In the genomic region with DNA sequence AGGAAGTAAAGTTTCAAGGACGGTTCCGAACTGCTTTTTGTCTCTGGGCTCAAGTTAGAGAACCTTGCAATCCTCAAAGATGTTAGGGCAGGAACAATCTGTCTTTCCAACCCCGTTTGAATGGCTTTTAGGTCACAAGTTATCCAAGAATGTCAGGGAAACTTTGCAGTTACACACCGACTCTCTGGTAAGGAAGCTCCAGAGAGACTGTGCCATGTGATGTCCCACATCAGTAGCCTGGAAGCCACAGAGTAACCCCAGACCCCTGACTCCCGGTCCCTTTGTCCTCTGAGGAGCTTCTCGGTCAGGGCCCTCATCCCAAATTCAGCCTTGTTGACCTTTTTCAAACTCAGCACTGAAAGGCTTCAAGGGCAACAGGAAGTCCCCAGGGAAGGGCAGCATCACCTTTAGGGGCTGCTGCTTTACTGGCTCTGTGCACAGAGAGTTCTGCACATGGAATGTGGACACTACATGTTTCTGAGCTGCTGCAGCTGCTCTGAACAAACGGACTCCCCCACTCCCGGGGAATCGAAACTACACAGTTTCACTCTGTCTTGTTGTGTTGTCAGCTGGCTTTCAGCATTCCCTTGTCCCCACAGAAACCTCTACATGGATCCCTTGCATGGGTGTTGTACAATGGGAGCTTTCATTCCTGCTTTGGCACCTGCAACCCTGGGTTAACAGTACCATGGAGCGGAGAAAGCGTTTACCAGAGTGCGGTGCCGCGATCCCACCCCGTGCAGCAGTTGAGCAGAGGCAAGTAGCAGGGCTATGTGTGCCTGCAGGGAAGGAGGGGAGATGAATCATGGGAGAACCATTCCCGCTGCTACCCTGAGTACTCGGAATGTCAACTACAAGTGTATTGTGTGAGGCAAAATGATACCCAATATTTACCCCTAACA, we compare ENCODE assay signal across 9 cellular contexts.
A peak's percentile ranks its signal among the peaks of the same experiment; 100 is the strongest.
DNase-seq lines count a peak whose midpoint lies in the region; ATAC-seq, FAIRE-seq and TF ChIP-seq lines count a peak whose summit lies in the region.
"Had no signal": no experiment of that assay in that cellular context is flagged by ENCODE, and none has a peak within 500 bp of the region (broad histone marks: within the 10 kb centered on the region; RNA-seq: fewer than 3 reads in every experiment).

No MANE protein-coding gene starts in this region.

- no peaks in the 10 kb centered on the region for H3K36me3 ChIP-seq in small intestine (ENCODE audit: control insufficient read depth in 2 of 2, insufficient read depth in 2 of 2, low read length in 2 of 2)
- H3K36me3 ChIP-seq in effector memory CD4-positive, alpha-beta T cell (ENCODE audit: control insufficient read depth, insufficient read depth, low read length) = no peaks in the 10 kb centered on the region

- H3K4me1 ChIP-seq in small intestine (ENCODE audit: control insufficient read depth in 2 of 2, insufficient read depth in 1 of 2, low read depth in 1 of 2, low read length in 1 of 2) = no peaks in the 10 kb centered on the region
- H3K4me1 ChIP-seq in effector memory CD4-positive, alpha-beta T cell (ENCODE audit: control insufficient read depth, insufficient read depth, low read length, poor library complexity, severe bottlenecking) = no peaks in the 10 kb centered on the region

- no peak for ATAC-seq in HG02885 (IDR thresholded peaks at IDR 0.05; ENCODE audit: poor library complexity, unreplicated experiment)
- no peak for ATAC-seq in HG03135 (IDR thresholded peaks at IDR 0.05; ENCODE audit: unreplicated experiment)

- FAIRE-seq in small intestine (lab: Jason Lieb, UNC) = no peak

- H3K27ac ChIP-seq in small intestine (ENCODE audit: low read depth in 1 of 2, low read length in 1 of 2) = peak overlapping the region in 1 of 2 donors; percentile 41
- no peak overlapping the region for H3K27ac ChIP-seq in effector memory CD4-positive, alpha-beta T cell (ENCODE audit: insufficient read depth, low read length, poor library complexity, severe bottlenecking)

- H3K4me3 ChIP-seq in small intestine (ENCODE audit: low read depth in 1 of 2, low read length in 2 of 2) = no peak overlapping the region
- no peak overlapping the region for H3K4me3 ChIP-seq in effector memory CD4-positive, alpha-beta T cell (ENCODE audit: insufficient read depth, low read depth, low read length, poor library complexity, severe bottlenecking)

- TF ChIP-seq CTCF in HFFc6 (IDR thresholded peaks at IDR 0.05) = peak; percentile 21; the same call in 1 of the 2 replicates

- peak overlapping the region; percentile 85 for H3K4me3 Mint-ChIP-seq in HFFc6

- H3K27me3 Mint-ChIP-seq in HFFc6 (ENCODE audit: insufficient read depth) = no peaks in the 10 kb centered on the region; the same call in 1 of the 2 replicates

- peaks cover 61% of the 10 kb centered on the region for H3K4me1 Mint-ChIP-seq in HFFc6 (ENCODE audit: low read depth)

- no peaks in the 10 kb centered on the region for H3K9me3 ChIP-seq in small intestine (ENCODE audit: control insufficient read depth, low read depth)
- no peaks in the 10 kb centered on the region for H3K9me3 ChIP-seq in effector memory CD4-positive, alpha-beta T cell (ENCODE audit: control insufficient read depth, low read length)

- no peaks in the 10 kb centered on the region for H3K27me3 ChIP-seq in small intestine (ENCODE audit: control insufficient read depth in 2 of 2, insufficient read depth in 2 of 2, low read length in 2 of 2)
- H3K27me3 ChIP-seq in effector memory CD4-positive, alpha-beta T cell (replicated peaks; ENCODE audit: control insufficient read depth, insufficient read depth, low read length, poor library complexity, severe bottlenecking) = no peaks in the 10 kb centered on the region

- WGBS in small intestine, 3 donors = 62 to 66% (median 62%) methylated on average over 17 of the region's 17 CpGs

- H3K36me3 Mint-ChIP-seq in HFFc6 (ENCODE audit: low read depth) = peaks cover 19% of the 10 kb centered on the region

- DNase-seq in HFFc6 = peak; percentile 69
- peak; percentile 60 for DNase-seq in astrocyte of the hippocampus (ENCODE audit: low read depth, low spot score)
- peak; percentile 40 for DNase-seq in inferior parietal cortex (ENCODE audit: extremely low spot score)
- DNase-seq in small intestine = peak; percentile 6
- DNase-seq in effector memory CD4-positive, alpha-beta T cell = no peak
- DNase-seq in NCI-H446 (lab: John Stamatoyannopoulos, UW) = no peak
- DNase-seq: T-helper 9 cell had no signal

- no peaks in the 10 kb centered on the region for H3K9me3 Mint-ChIP-seq in HFFc6

- peak overlapping the region; percentile 94 for H3K27ac Mint-ChIP-seq in HFFc6

Comparison
In these comparisons a context has a peak if more than half of its experiments do, and no peak if none do; other contexts are left out.
1. DNase-seq: peak in HFFc6 (single experiment), astrocyte of the hippocampus (single experiment), inferior parietal cortex (single experiment) and small intestine (single experiment); none in effector memory CD4-positive, alpha-beta T cell (0 of 3) and NCI-H446 (0 of 2).